Comparison of ENCODE assay signal across 1 cellular context in genomic region chr7:45598697-45599520, GRCh38.
TF ChIP-seq lines count a peak whose summit lies in the region.

No MANE protein-coding gene starts in this region.

TF ChIP-seq in GM23338, 12 proteins besides CTCF, POLR2A, EP300 and RAD21:
- TF ChIP-seq NANOG (IDR thresholded peaks at IDR 0.05; ENCODE audit: borderline replicate concordance) (no peak), ZNF331 (CRISPR knock-in tag; IDR thresholded peaks at IDR 0.05; ENCODE audit: low read depth) (no peak), ZNF114 (CRISPR knock-in tag; IDR thresholded peaks at IDR 0.05) (no peak), STAT1 (IDR thresholded peaks at IDR 0.05; ENCODE audit: unreplicated experiment) (no peak), ETS1 (IDR thresholded peaks at IDR 0.05) (no peak), EZH2phosphoT487 (IDR thresholded peaks at IDR 0.05; ENCODE audit: unreplicated experiment) (no peak), ZNF462 (CRISPR knock-in tag; IDR thresholded peaks at IDR 0.05) (no peak), JUNB (IDR thresholded peaks at IDR 0.05; ENCODE audit: unreplicated experiment) (no peak), EZH2 (IDR thresholded peaks at IDR 0.05; ENCODE audit: low read depth, unreplicated experiment) (no peak), REST (IDR thresholded peaks at IDR 0.05; ENCODE audit: unreplicated experiment) (no peak), CREB1 (CRISPR knock-in tag; IDR thresholded peaks at IDR 0.05; ENCODE audit: low read depth) (no peak), POLR2AphosphoS5 (IDR thresholded peaks at IDR 0.05; ENCODE audit: low read depth) (no peak)
